In the genomic region with DNA sequence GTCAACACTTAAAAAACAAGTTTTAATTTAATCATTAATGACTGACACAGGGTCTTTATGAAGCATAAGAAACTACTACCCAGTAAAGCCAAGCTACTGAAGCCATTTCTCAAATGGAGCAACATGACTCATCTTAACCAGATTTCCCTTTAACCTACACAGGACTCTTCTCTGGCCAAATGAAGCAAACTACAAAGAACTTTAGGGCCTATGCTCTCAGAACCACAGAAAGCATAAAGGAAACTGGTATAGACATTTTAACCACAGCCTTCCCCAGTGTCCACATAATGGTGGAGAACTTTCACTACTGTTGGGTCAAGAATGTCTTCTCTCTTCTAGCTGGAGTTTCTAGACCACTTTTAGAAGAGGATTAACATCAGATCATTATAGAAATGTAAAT, we compare ENCODE assay signal across 10 cellular contexts. TPM values are rescaled to one million over a fixed set of nuclear protein-coding genes. Genes with fewer than 3 reads are reported as not detected.
DNase-seq lines count a peak whose midpoint lies in the region; ATAC-seq and TF ChIP-seq lines count a peak whose summit lies in the region.
"Had no signal": no experiment of that assay in that cellular context is flagged by ENCODE, and none has a peak within 500 bp of the region (broad histone marks: within the 10 kb centered on the region; RNA-seq: fewer than 3 reads in every experiment).

No MANE protein-coding gene starts in this region.

- H3K23me2 ChIP-seq in H9 (ENCODE audit: insufficient read length, low read depth, low read length, poor library complexity, severe bottlenecking) = no peaks in the 10 kb centered on the region

- H3K4me1 ChIP-seq in Loucy (ENCODE audit: insufficient read depth, low read length, poor library complexity, severe bottlenecking) (peaks cover 26% of the 10 kb centered on the region), gastrocnemius medialis (peaks cover 42 to 61% of the 10 kb centered on the region in 2 donors), H9 (ENCODE audit: insufficient read depth, low read length) (no peaks in the 10 kb centered on the region; the same call in 1 of the 2 replicates)

- no peak overlapping the region for H2BK120ac ChIP-seq in H9 (ENCODE audit: low read depth, low read length, poor library complexity, severe bottlenecking)

- no peaks in the 10 kb centered on the region for H3K79me2 ChIP-seq in Loucy (ENCODE audit: insufficient read depth, low read length)
- H3K79me2 ChIP-seq in H9 (ENCODE audit: insufficient read depth, low read length) = no peaks in the 10 kb centered on the region

- no peak overlapping the region for H3K9ac ChIP-seq in Loucy (ENCODE audit: low read depth, low read length, poor library complexity, severe bottlenecking)
- no peak overlapping the region for H3K9ac ChIP-seq in H9 (ENCODE audit: extremely low read depth, insufficient read length, low read length)

- H3K27ac ChIP-seq in gastrocnemius medialis (peak overlapping the region; percentile 69 to 81 (median 76)), H9 (ENCODE audit: insufficient read length, low read depth, low read length) (no peak overlapping the region)

- H3F3A ChIP-seq in Loucy (ENCODE audit: low read depth) = peaks cover 4% of the 10 kb centered on the region; the same call in 1 of the 2 replicates

- H2BK12ac ChIP-seq in H9 (ENCODE audit: insufficient read length, low read depth, low read length) = no peak overlapping the region

- no peak overlapping the region for H3K4me3 Mint-ChIP-seq in H9
- H3K4me3 Mint-ChIP-seq: activated B cell treated with CpG ODN at 0.5 μM for 24 hours, IgD-negative memory B cell had no signal

- H4K20me1 ChIP-seq in Loucy (ENCODE audit: insufficient read depth, low read length, poor library complexity, severe bottlenecking) (no peaks in the 10 kb centered on the region), H9 (ENCODE audit: control insufficient read depth, insufficient read depth, insufficient read length) (no peaks in the 10 kb centered on the region)

- no peaks in the 10 kb centered on the region for H3K9me2 ChIP-seq in Loucy (replicated peaks; ENCODE audit: low read depth, low read length)

- H3K4ac ChIP-seq in H9 (ENCODE audit: low read depth, low read length) = no peak overlapping the region

- no peak overlapping the region for H2BK5ac ChIP-seq in H9 (ENCODE audit: insufficient read length, low read length)

- H3K27me3 ChIP-seq in Loucy (ENCODE audit: insufficient read depth, low read length, poor library complexity, severe bottlenecking) = no peaks in the 10 kb centered on the region
- H3K27me3 ChIP-seq in gastrocnemius medialis = no peaks in the 10 kb centered on the region
- no peaks in the 10 kb centered on the region for H3K27me3 ChIP-seq in H9 (ENCODE audit: insufficient read depth, low read length)

- H3K27ac Mint-ChIP-seq in H9 = no peak overlapping the region
- H3K27ac Mint-ChIP-seq: activated B cell treated with CpG ODN at 0.5 μM for 24 hours, IgD-negative memory B cell had no signal

- H3T11ph ChIP-seq in H9 (ENCODE audit: low read length) = no peak overlapping the region

- H3K4me3 ChIP-seq in Loucy (ENCODE audit: low read length, poor library complexity, severe bottlenecking) (peak overlapping the region; percentile 32), gastrocnemius medialis (no peak overlapping the region)

- H2AK5ac ChIP-seq in H9 (ENCODE audit: insufficient read length, low read length) = no peak overlapping the region

- peaks cover 17 to 19% of the 10 kb centered on the region in 2 experiments for H3K4me1 Mint-ChIP-seq in H9
- H3K4me1 Mint-ChIP-seq: activated B cell treated with CpG ODN at 0.5 μM for 24 hours had no signal

- peaks cover 30% of the 10 kb centered on the region for H3K36me3 ChIP-seq in Loucy (ENCODE audit: insufficient read depth, low read length)
- H3K36me3 ChIP-seq in gastrocnemius medialis = peaks cover 0 to 4% of the 10 kb centered on the region in 2 donors

- no peak overlapping the region for H2BK20ac ChIP-seq in H9 (ENCODE audit: low read depth, low read length, poor library complexity, severe bottlenecking)

- no peaks in the 10 kb centered on the region for H3K27me3 Mint-ChIP-seq in H9 (ENCODE audit: low read depth)
- H3K27me3 Mint-ChIP-seq: activated B cell treated with CpG ODN at 0.5 μM for 24 hours, IgD-negative memory B cell had no signal

- intact Hi-C loops in gastrocnemius medialis (cut with DNase I; ENCODE audit: low total_unique reads) = loop anchor here (5.0 kb wide), 1 partner anchor 49 kb away; no protein-coding TSS in a partner anchor

- peak overlapping the region; percentile 62 for H3K4me2 ChIP-seq in Loucy (ENCODE audit: low read depth, low read length, poor library complexity, severe bottlenecking)
- no peak overlapping the region for H3K4me2 ChIP-seq in H9 (ENCODE audit: insufficient read depth, insufficient read length, low read length)

- no peak overlapping the region for H3K14ac ChIP-seq in H9 (ENCODE audit: insufficient read depth, low read length)

- DNase-seq in gastrocnemius medialis (no peak), AG08395 (ENCODE audit: low spot score) (no peak), NCI-H510A (lab: John Stamatoyannopoulos, UW) (no peak), H9 (no peak), foreskin melanocyte (no peak)
- DNase-seq: activated B cell treated with CpG ODN at 0.5 μM for 24 hours had no signal

- peak; percentile 82 for ATAC-seq in GM19043 (IDR thresholded peaks at IDR 0.05; ENCODE audit: low read depth, unreplicated experiment)
- ATAC-seq in HG02759 (IDR thresholded peaks at IDR 0.05; ENCODE audit: unreplicated experiment) = peak; percentile 79
- ATAC-seq in gastrocnemius medialis = peak; percentile 42 to 48

- H2AFZ ChIP-seq in Loucy (ENCODE audit: low read length) (no peak overlapping the region), H9 (ENCODE audit: low read length) (no peak overlapping the region)

- no peak overlapping the region for H4K91ac ChIP-seq in H9 (ENCODE audit: insufficient read length, low read depth, low read length)

- in situ Hi-C loops in gastrocnemius medialis (cut with MboI; ENCODE audit: low sequenced_read_pairs in 4 of 4) = no loop called here

- no peak for TF ChIP-seq POLR2A in gastrocnemius medialis (IDR thresholded peaks at IDR 0.05)

- no peak overlapping the region for H4K8ac ChIP-seq in H9 (replicated peaks; ENCODE audit: insufficient read length, low read depth, low read length)

- peaks cover 0 to 15% (median 4%) of the 10 kb centered on the region in 3 experiments; a peak in 3 of 7 replicates for H3K36me3 Mint-ChIP-seq in H9 (ENCODE audit: insufficient read depth in 1 of 3, low read depth in 3 of 3)

- H2BK15ac ChIP-seq in H9 (ENCODE audit: low read depth, low read length) = no peak overlapping the region

- no peak overlapping the region for H3K18ac ChIP-seq in H9 (ENCODE audit: insufficient read length, low read depth, low read length)

- H3K56ac ChIP-seq in H9 (ENCODE audit: insufficient read length, low read depth, low read length) = no peak overlapping the region

- H3K79me1 ChIP-seq in H9 (ENCODE audit: insufficient read depth, low read depth, low read length, poor library complexity, severe bottlenecking) = no peaks in the 10 kb centered on the region

- H3K9me3 Mint-ChIP-seq in H9 = no peaks in the 10 kb centered on the region
- H3K9me3 Mint-ChIP-seq: activated B cell treated with CpG ODN at 0.5 μM for 24 hours, IgD-negative memory B cell had no signal

- H3K9me3 ChIP-seq in Loucy (ENCODE audit: insufficient read depth, low read depth, low read length) (no peaks in the 10 kb centered on the region), gastrocnemius medialis (no peaks in the 10 kb centered on the region), H9 (ENCODE audit: control insufficient read depth, low read depth, low read length) (no peaks in the 10 kb centered on the region)

- H4K5ac ChIP-seq in H9 (ENCODE audit: insufficient read length, low read depth, low read length) = no peak overlapping the region

- H3K23ac ChIP-seq in H9 (ENCODE audit: insufficient read length, low read depth, low read length) = no peak overlapping the region

- TF ChIP-seq CTCF in Loucy (conservative IDR thresholded peaks at IDR 0.05; ENCODE audit: low read length) (no peak), gastrocnemius medialis (IDR thresholded peaks at IDR 0.05 in 4 of 5, conservative IDR thresholded peaks at IDR 0.05 in 1 of 5) (no peak), H9 (conservative IDR thresholded peaks at IDR 0.05) (no peak)

RNA-seq across cellular contexts. Expression of a gene that starts 34.6 kb away (rescaled TPM):
- 10 to 100 TPM; 10.3 to 22.5 (median 14.9) TPM for total RNA-seq in gastrocnemius medialis
- 25.5 and 26.0 TPM in 2 replicates for total RNA-seq in H9 (2021)

RNA-seq across cellular contexts. Expression of a gene that starts 42.2 kb away (rescaled TPM):
- under 1 TPM; 0.11 to 0.91 (median 0.29) TPM for total RNA-seq in gastrocnemius medialis
- 2.8 and 3.2 TPM in 2 replicates for total RNA-seq in H9 (2021)

RNA-seq across cellular contexts. Expression of a gene that starts 42.6 kb away (rescaled TPM):
- total RNA-seq in gastrocnemius medialis = 10 to 100 TPM in 2 of 4 donors, 1 to 10 TPM in 2; 8.2 to 20.9 (median 9.8) TPM
- total RNA-seq in H9 (2021) = 21.6 and 23.4 TPM in 2 replicates
